ENCODE assay signal across 8 cellular contexts in genomic region chr3:38595393-38595792, GRCh38. TPM values are rescaled to one million over a fixed set of nuclear protein-coding genes. Genes with fewer than 3 reads are reported as not detected.
"Had no signal": no experiment of that assay in that cellular context is flagged by ENCODE, and none has a peak within 500 bp of the region (broad histone marks: within the 10 kb centered on the region; RNA-seq: fewer than 3 reads in every experiment).

No MANE protein-coding gene starts in this region.

- H3K4me1 ChIP-seq: HAP-1 had no signal

- H3K9ac ChIP-seq: GM23248 had no signal

- H3K4me3 Mint-ChIP-seq: HFFc6 had no signal

- H3K36me3 ChIP-seq: HAP-1 had no signal

- H3K27ac Mint-ChIP-seq: HFFc6 had no signal

- H3K9me3 ChIP-seq: HAP-1 had no signal

- H2AFZ ChIP-seq: GM23248 had no signal

- H3K9me3 Mint-ChIP-seq: HFFc6 had no signal

- H3K27ac ChIP-seq: GM23248, HL-60 had no signal

- H3K4me3 ChIP-seq: GM23248, HAP-1, K562 had no signal

- DNase-seq: GM23248, GOT3, H7, HFFc6, IMR-90 had no signal

RNA-seq across cellular contexts. Expression of gene SCN5A, which starts 54.1 kb away (rescaled TPM):
- total RNA-seq: GM23248 had no signal
- polyA plus RNA-seq: GM23248 had no signal
